In the genomic region with DNA sequence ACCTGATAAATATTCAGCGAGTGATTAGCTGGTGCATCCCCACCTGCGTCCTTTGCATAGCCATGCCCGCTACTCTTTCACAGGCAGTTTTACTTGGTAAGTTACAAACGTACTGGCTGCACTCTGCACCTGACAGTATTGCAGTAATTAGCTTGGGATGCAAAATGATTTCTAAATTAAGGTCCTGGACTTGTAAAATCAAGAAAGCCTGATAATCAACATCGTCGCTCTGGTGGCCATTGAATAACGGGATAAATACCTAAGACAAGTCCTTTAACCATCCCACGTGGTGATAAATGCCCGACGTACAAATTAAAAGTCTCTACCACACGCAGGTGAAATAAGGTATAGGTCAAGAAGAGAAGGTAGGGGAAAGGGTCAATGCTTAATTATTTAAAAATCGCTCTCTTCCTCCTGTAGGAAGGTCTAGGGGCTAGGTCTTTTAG, we compare ENCODE assay signal across 8 cellular contexts. TPM values are rescaled to one million over a fixed set of nuclear protein-coding genes. Genes with fewer than 3 reads are reported as not detected.
DNase-seq lines count a peak whose midpoint lies in the region; ATAC-seq and TF ChIP-seq lines count a peak whose summit lies in the region.

No MANE protein-coding gene starts in this region.

- peak overlapping the region; percentile 80 for H3K27ac ChIP-seq in KOPT-K1 (ENCODE audit: low read depth, low read length, poor library complexity, severe bottlenecking)
- peak overlapping the region in 1 of 2 donors; percentile 93 for H3K27ac ChIP-seq in coronary artery

- H3K27me3 Mint-ChIP-seq in naive thymus-derived CD8-positive, alpha-beta T cell = peaks cover 0 to 1% (median 0%) of the 10 kb centered on the region in 5 donors

- peak; percentile 17 to 23 for DNase-seq in AML-193 (lab: John Stamatoyannopoulos, UW)
- DNase-seq in coronary artery (ENCODE audit: low spot score) = no peak
- no peak for DNase-seq in naive thymus-derived CD8-positive, alpha-beta T cell
- DNase-seq in stimulated activated CD4-positive, alpha-beta T cell treated with anti-CD3 and anti-CD28 coated beads, Interleukin-15, amount 100 ng/mL, for 24 hours = no peak

- H3K36me3 ChIP-seq in KOPT-K1 (ENCODE audit: insufficient read depth, low read length) = peaks cover 4% of the 10 kb centered on the region

- H3K9me3 ChIP-seq in KOPT-K1 (ENCODE audit: insufficient read depth, low read length, poor library complexity, severe bottlenecking) = no peaks in the 10 kb centered on the region

- POLR2A ChIA-PET in naive thymus-derived CD8-positive, alpha-beta T cell (lab: Charles Lee) = interaction anchor here (0.6 to 5.4 kb wide), 9 partner anchors 9 to 131 kb away, joined by 3 to 46 read pairs (median 4); no protein-coding TSS in a partner anchor

- peak overlapping the region; percentile 93 for H3K4me3 ChIP-seq in coronary artery

- H3K36me3 Mint-ChIP-seq in naive thymus-derived CD8-positive, alpha-beta T cell = peaks cover 0 to 7% (median 2%) of the 10 kb centered on the region in 3 donors

- peak overlapping the region; percentile 72 to 96 (median 92) for H3K27ac Mint-ChIP-seq in naive thymus-derived CD8-positive, alpha-beta T cell

- peaks cover 29 to 65% (median 48%) of the 10 kb centered on the region in 4 donors for H3K4me1 Mint-ChIP-seq in naive thymus-derived CD8-positive, alpha-beta T cell

- ATAC-seq in naive thymus-derived CD8-positive, alpha-beta T cell = no peak
- ATAC-seq in HG03280 (IDR thresholded peaks at IDR 0.05; ENCODE audit: unreplicated experiment) = no peak
- ATAC-seq in HG02885 (IDR thresholded peaks at IDR 0.05; ENCODE audit: poor library complexity, unreplicated experiment) = no peak
- ATAC-seq in GM21381 (IDR thresholded peaks at IDR 0.05; ENCODE audit: unreplicated experiment) = no peak

- no peak for TF ChIP-seq CTCF in coronary artery (IDR thresholded peaks at IDR 0.05)

- H3K4me3 Mint-ChIP-seq in naive thymus-derived CD8-positive, alpha-beta T cell = peak overlapping the region; percentile 85 to 99 (median 88)

- H3K9me3 Mint-ChIP-seq in naive thymus-derived CD8-positive, alpha-beta T cell = peaks cover 0 to 5% (median 0%) of the 10 kb centered on the region in 9 donors

RNA-seq across cellular contexts. Expression of a gene that starts 1.0 kb away (rescaled TPM):
- 10 to 100 TPM; 90.6 to 97.3 TPM for total RNA-seq in naive thymus-derived CD8-positive, alpha-beta T cell
- polyA plus RNA-seq in naive thymus-derived CD8-positive, alpha-beta T cell = 1 to 10 TPM; 1.3 to 5.8 (median 3.3) TPM

Comparison
In these comparisons a context has a peak if more than half of its experiments do, and no peak if none do; other contexts are left out.
1. DNase-seq: peak in AML-193 (2 of 2); none in coronary artery (single experiment), naive thymus-derived CD8-positive, alpha-beta T cell (0 of 10) and stimulated activated CD4-positive, alpha-beta T cell treated with anti-CD3 and anti-CD28 coated beads, Interleukin-15, amount 100 ng/mL, for 24 hours (single experiment).